22 cellular contexts compared by ENCODE assay signal in genomic region chr16:58187092-58187491, GRCh38. TPM values are rescaled to one million over a fixed set of nuclear protein-coding genes. Genes with fewer than 3 reads are reported as not detected.
DNase-seq lines count a peak whose midpoint lies in the region; ATAC-seq, FAIRE-seq and TF ChIP-seq lines count a peak whose summit lies in the region.
"Had no signal": no experiment of that assay in that cellular context is flagged by ENCODE, and none has a peak within 500 bp of the region (broad histone marks: within the 10 kb centered on the region; RNA-seq: fewer than 3 reads in every experiment).

No MANE protein-coding gene starts in this region.

- H3K27me3 ChIP-seq in left ventricle myocardium inferior (ENCODE audit: low read depth) = no peaks in the 10 kb centered on the region
- H3K27me3 ChIP-seq: ascending aorta, heart right ventricle, neural progenitor cell, stomach had no signal

- H3K27ac ChIP-seq in left ventricle myocardium inferior (replicated peaks) = peak overlapping the region; percentile 42
- H3K27ac ChIP-seq: ascending aorta, neural progenitor cell, WERI-Rb-1 had no signal

- DNase-seq in left ventricle myocardium inferior (no peak), Right ventricle myocardium superior (no peak), astrocyte of the spinal cord (ENCODE audit: low read depth, low spot score) (peak; percentile 1), kidney tubule cell (ENCODE audit: low spot score) (peak; percentile 79), GM12892 (ENCODE audit: insufficient read length) (no peak), G401 (ENCODE audit: low spot score) (no peak), sciatic nerve (ENCODE audit: low spot score) (no peak)
- DNase-seq: activated CD8-positive, alpha-beta memory T cell treated with anti-CD3 and anti-CD28 coated beads for 24 hours; activated effector memory CD4-positive, alpha-beta T cell treated with Interleukin-2 at 50 U/mL for 16 hours; CD8-positive, alpha-beta memory T cell; cortex of kidney; heart right ventricle; NCI-H146; NCI-H345; retina; stomach; T-cell; WERI-Rb-1 had no signal

- no peak for TF ChIP-seq CTCF in left ventricle myocardium inferior (IDR thresholded peaks at IDR 0.05; ENCODE audit: borderline replicate concordance)
- no peak for TF ChIP-seq CTCF in astrocyte of the spinal cord (IDR thresholded peaks at IDR 0.05; ENCODE audit: low read depth, low read length)

- H3K4me3 ChIP-seq in left ventricle myocardium inferior (no peak overlapping the region), astrocyte of the spinal cord (ENCODE audit: low read depth, low read length) (no peak overlapping the region)
- H3K4me3 ChIP-seq: ascending aorta, heart right ventricle, neural progenitor cell, stomach had no signal

- FAIRE-seq in GM12892 (lab: Jason Lieb, UNC) = no peak
- FAIRE-seq: islet of Langerhans had no signal

- no peak for TF ChIP-seq POLR2A in GM12892 (IDR thresholded peaks at IDR 0.05; ENCODE audit: low read depth, low read length)

- H3K36me3 ChIP-seq in left ventricle myocardium inferior = peaks cover 85% of the 10 kb centered on the region

- peaks cover 29% of the 10 kb centered on the region for H3K4me1 ChIP-seq in left ventricle myocardium inferior
- H3K4me1 ChIP-seq: ascending aorta, neural progenitor cell had no signal

- intact Hi-C loops in left ventricle myocardium inferior (cut with micrococcal nuclease) (no loop called here), Right ventricle myocardium superior (cut with DNase I) (no loop called here), sciatic nerve (cut with DNase I) (no loop called here)

- in situ Hi-C loops in astrocyte of the spinal cord (cut with HindIII; ENCODE audit: low sequenced_read_pairs) (no loop called here), G401 (cut with HindIII; ENCODE audit: low sequenced_read_pairs) (no loop called here)

- ATAC-seq in Right ventricle myocardium superior (ENCODE audit: poor library complexity) = no peak
- no peak for ATAC-seq in sciatic nerve
- no peak for ATAC-seq in HG03135 (IDR thresholded peaks at IDR 0.05; ENCODE audit: unreplicated experiment)
- ATAC-seq: T-cell had no signal

- H3K9me3 ChIP-seq in left ventricle myocardium inferior (replicated peaks) = no peaks in the 10 kb centered on the region
- H3K9me3 ChIP-seq: ascending aorta, heart right ventricle, stomach had no signal

RNA-seq across cellular contexts. Expression of gene CSNK2A2, which starts 10.8 kb away (rescaled TPM):
- total RNA-seq in left ventricle myocardium inferior (31.5 TPM), Right ventricle myocardium superior (32.4 TPM), sciatic nerve (55.1 TPM)
- 44.0 TPM for polyA plus RNA-seq in GM12892 (2012; ENCODE audit: missing spikeins)
- 23.9 and 34.4 TPM in 2 replicates for total RNA-seq in G401 (2014; rRNA removed; shearing (Covaris generic))

RNA-seq across cellular contexts. Expression of gene CFAP20, which starts 57.9 kb away (rescaled TPM):
- 34.5 TPM for total RNA-seq in left ventricle myocardium inferior
- total RNA-seq in Right ventricle myocardium superior = 34.2 TPM
- polyA plus RNA-seq in GM12892 (2012; ENCODE audit: missing spikeins) = 31.1 TPM
- 70.7 and 89.6 TPM in 2 replicates for total RNA-seq in G401 (2014; rRNA removed; shearing (Covaris generic))
- total RNA-seq in sciatic nerve = 27.2 TPM

Comparison
In these comparisons a context has a peak if more than half of its experiments do, and no peak if none do; other contexts are left out.
1. DNase-seq: peak in astrocyte of the spinal cord (single experiment) and kidney tubule cell (single experiment); none in left ventricle myocardium inferior (single experiment), Right ventricle myocardium superior (single experiment), GM12892 (single experiment), G401 (single experiment) and sciatic nerve (single experiment).